In genomic region chr2:176074919-176075425, GRCh38 we compare ENCODE assay signal across 2 cellular contexts.
A peak's percentile ranks its signal among the peaks of the same experiment; 100 is the strongest.
TF ChIP-seq lines count a peak whose summit lies in the region.

No MANE protein-coding gene starts in this region.

TF ChIP-seq in HepG2, 621 proteins besides CTCF, POLR2A, EP300 and RAD21:
- no peak for TF ChIP-seq KLF11 (CRISPR knock-in tag; IDR thresholded peaks at IDR 0.05)
- no peak for TF ChIP-seq NRL (CRISPR knock-in tag; IDR thresholded peaks at IDR 0.05; ENCODE audit: borderline replicate concordance)
- TF ChIP-seq ESRRA (CRISPR knock-in tag; IDR thresholded peaks at IDR 0.05; ENCODE audit: low read depth): no peak
- TF ChIP-seq CBX2 (IDR thresholded peaks at IDR 0.05; ENCODE audit: low read depth, low read length): 0 out of 2 replicates have a peak, but pooled peaks have one; percentile 9
- TF ChIP-seq CBX2 (CRISPR knock-in tag; IDR thresholded peaks at IDR 0.05; ENCODE audit: low read depth): no peak

TF ChIP-seq in WTC11, 78 proteins besides CTCF, POLR2A, EP300 and RAD21:
- TF ChIP-seq SP1 (CRISPR knock-in tag; conservative IDR thresholded peaks at IDR 0.05) (no peak), ZBTB21 (CRISPR knock-in tag; IDR thresholded peaks at IDR 0.05; ENCODE audit: borderline replicate concordance) (no peak), STAT6 (CRISPR knock-in tag; conservative IDR thresholded peaks at IDR 0.05; ENCODE audit: low read depth) (no peak), ZNF423 (CRISPR knock-in tag; IDR thresholded peaks at IDR 0.05) (no peak), NR3C1 (CRISPR knock-in tag; conservative IDR thresholded peaks at IDR 0.05; ENCODE audit: low read depth) (no peak), TP53 (CRISPR knock-in tag; IDR thresholded peaks at IDR 0.05) (no peak), ZNF425 (CRISPR knock-in tag; conservative IDR thresholded peaks at IDR 0.05) (no peak), ARID4B (CRISPR knock-in tag; IDR thresholded peaks at IDR 0.05; ENCODE audit: borderline replicate concordance) (no peak), OVOL2 (CRISPR knock-in tag; IDR thresholded peaks at IDR 0.05; ENCODE audit: borderline replicate concordance) (no peak), TCF7 (CRISPR knock-in tag; IDR thresholded peaks at IDR 0.05; ENCODE audit: low read depth) (no peak)
TF ChIP-seq in WTC11: peak in this region for 0.
